ENCODE assay signal across 29 cellular contexts in genomic region chr10:128630787-128631252, GRCh38.
DNase-seq lines count a peak whose midpoint lies in the region; ATAC-seq and TF ChIP-seq lines count a peak whose summit lies in the region.
"Had no signal": no experiment of that assay in that cellular context is flagged by ENCODE, and none has a peak within 500 bp of the region (broad histone marks: within the 10 kb centered on the region; RNA-seq: fewer than 3 reads in every experiment).

No MANE protein-coding gene starts in this region.

- peak overlapping the region; percentile 35 for H2AFZ ChIP-seq in mammary epithelial cell (ENCODE audit: low read depth, low read length)

- no TSS peak for BruUV-seq in mammary epithelial cell (replicated peaks; lab: Mats Ljungman, UMichigan)

- H3K27me3 ChIP-seq in mammary epithelial cell (ENCODE audit: insufficient read depth, low read length), result no peaks in the 10 kb centered on the region
- H3K27me3 ChIP-seq: cardiac muscle cell, sigmoid colon, SJCRH30, testis had no signal

- H3K4me2 ChIP-seq in mammary epithelial cell (ENCODE audit: insufficient read depth, low read depth, low read length), result peak overlapping the region; percentile 56

- H4K20me1 ChIP-seq in mammary epithelial cell (ENCODE audit: insufficient read depth, low read length), result no peaks in the 10 kb centered on the region

- no peak for ATAC-seq in GM18517 (IDR thresholded peaks at IDR 0.05; ENCODE audit: unreplicated experiment)
- ATAC-seq: effector memory CD8-positive, alpha-beta T cell; esophagus mucosa had no signal

- H3K79me2 ChIP-seq in mammary epithelial cell (ENCODE audit: insufficient read depth, low read length), result no peaks in the 10 kb centered on the region

- H3K9me3 ChIP-seq in mammary epithelial cell (replicated peaks; ENCODE audit: insufficient read depth, low read length), result no peaks in the 10 kb centered on the region
- H3K9me3 ChIP-seq: sigmoid colon, SJCRH30, testis had no signal

- in situ Hi-C loops in mammary epithelial cell (cut with MboI; ENCODE audit: low sequenced_read_pairs in 2 of 2), result loop anchor here in 1 of 2 donors (25.0 kb wide), 1 partner anchor 1506 kb away; the partner anchor contains the start of gene GLRX3

- H3K9ac ChIP-seq in mammary epithelial cell (ENCODE audit: insufficient read depth, low read length), result peak overlapping the region; percentile 57

- H3K4me3 ChIP-seq in AG10803 (ENCODE audit: low read length) (no peak overlapping the region), mammary epithelial cell (replicated peaks in 1 of 3; ENCODE audit: insufficient read depth in 1 of 3, low read depth in 2 of 3, low read length in 3 of 3) (no peak overlapping the region)
- H3K4me3 ChIP-seq: cardiac muscle cell, coronary artery, sigmoid colon, SJCRH30, testis had no signal

- DNase-seq in AG10803 (ENCODE audit: low read depth), result peak; percentile 33
- DNase-seq in M059J (ENCODE audit: low read depth), result peak; percentile 5
- DNase-seq in mammary epithelial cell, result peak; percentile 86
- peak; percentile 74 for DNase-seq in mesenteric fat pad (ENCODE audit: low spot score)
- DNase-seq in superior temporal gyrus (ENCODE audit: extremely low spot score), result no peak
- DNase-seq in DMS 273 (lab: John Stamatoyannopoulos, UW; ENCODE audit: unreplicated experiment), result no peak
- DNase-seq in stimulated activated CD4-positive, alpha-beta T cell treated with anti-CD3 and anti-CD28 coated beads, Interleukin-1b, Interleukin-23, amount 100 ng/mL, for 48 hours, result no peak
- DNase-seq: activated CD4-positive, alpha-beta memory T cell treated with anti-CD3 and anti-CD28 coated beads for 36 hours; activated CD4-positive, CD25-positive, alpha-beta regulatory T cell; activated CD8-positive, alpha-beta memory T cell treated with anti-CD3 and anti-CD28 coated beads, Interleukin-2, amount 50 U/mL, for 4 hours; activated naive CD4-positive, alpha-beta T cell treated with anti-CD3 and anti-CD28 coated beads, Interleukin-2, amount 50 U/mL, for 16 hours; amygdala; CD4-positive, alpha-beta memory T cell; effector memory CD8-positive, alpha-beta T cell; Karpas-422; NCI-H1048; NCI-H1694; NCI-H2171; NCI-H510A; sigmoid colon; stimulated activated CD4-positive, alpha-beta T cell treated with anti-CD3 and anti-CD28 coated beads, Interleukin-15, amount 100 ng/mL, for 24 hours; stimulated activated naive CD4-positive, alpha-beta T cell treated with Interleukin-2 at 50 U/mL for 16 hours; T-helper 1 cell; testis had no signal

- peak overlapping the region; percentile 95 for H3K27ac ChIP-seq in mammary epithelial cell (ENCODE audit: insufficient read depth, low read depth, low read length)
- H3K27ac ChIP-seq: cardiac muscle cell, coronary artery, sigmoid colon, SJCRH30, testis had no signal

- TF ChIP-seq CTCF in AG10803 (conservative IDR thresholded peaks at IDR 0.05; ENCODE audit: low read length) (no peak), mammary epithelial cell (conservative IDR thresholded peaks at IDR 0.05 in 1 of 2, IDR thresholded peaks at IDR 0.05 in 1 of 2; ENCODE audit: extremely low read depth in 1 of 2, insufficient read depth in 1 of 2, low read depth in 1 of 2, low read length in 2 of 2) (no peak)

- H3K36me3 ChIP-seq in mammary epithelial cell (ENCODE audit: insufficient read depth, low read length), result no peaks in the 10 kb centered on the region
- H3K36me3 ChIP-seq: cardiac muscle cell, sigmoid colon, SJCRH30 had no signal

- CTCF ChIA-PET in mammary epithelial cell (lab: Charles Lee; ENCODE audit: low non-redundant PET), result interaction anchor here (0.6 to 0.7 kb wide), 4 partner anchors 17 to 75 kb away, joined by 3 to 6 read pairs (median 4); no protein-coding TSS in a partner anchor

- H3K4me1 ChIP-seq in mammary epithelial cell (ENCODE audit: insufficient read depth, low read length), result peaks cover 40% of the 10 kb centered on the region
- H3K4me1 ChIP-seq: SJCRH30, testis had no signal

- 2% methylated on average over 12 of the region's 12 CpGs for WGBS in mammary epithelial cell (ENCODE audit: low coverage, missing lambda C conversion rate)

- dilution Hi-C loops in mammary epithelial cell (cut with HindIII; ENCODE audit: low sequenced_read_pairs), result no loop called here

- intact Hi-C loops in mammary epithelial cell (cut with micrococcal nuclease), result loop anchor here (1.0 to 5.0 kb wide), 2 partner anchors 29 to 1481 kb away; partner anchors contain the start of gene C10orf143

Comparison
In these comparisons a context has a peak if more than half of its experiments do, and no peak if none do; other contexts are left out.
1. DNase-seq: peak in AG10803 (single experiment), M059J (single experiment), mammary epithelial cell (single experiment) and mesenteric fat pad (single experiment); none in superior temporal gyrus (single experiment), DMS 273 (single experiment) and stimulated activated CD4-positive, alpha-beta T cell treated with anti-CD3 and anti-CD28 coated beads, Interleukin-1b, Interleukin-23, amount 100 ng/mL, for 48 hours (single experiment).